9 cellular contexts compared by ENCODE assay signal in the genomic region with DNA sequence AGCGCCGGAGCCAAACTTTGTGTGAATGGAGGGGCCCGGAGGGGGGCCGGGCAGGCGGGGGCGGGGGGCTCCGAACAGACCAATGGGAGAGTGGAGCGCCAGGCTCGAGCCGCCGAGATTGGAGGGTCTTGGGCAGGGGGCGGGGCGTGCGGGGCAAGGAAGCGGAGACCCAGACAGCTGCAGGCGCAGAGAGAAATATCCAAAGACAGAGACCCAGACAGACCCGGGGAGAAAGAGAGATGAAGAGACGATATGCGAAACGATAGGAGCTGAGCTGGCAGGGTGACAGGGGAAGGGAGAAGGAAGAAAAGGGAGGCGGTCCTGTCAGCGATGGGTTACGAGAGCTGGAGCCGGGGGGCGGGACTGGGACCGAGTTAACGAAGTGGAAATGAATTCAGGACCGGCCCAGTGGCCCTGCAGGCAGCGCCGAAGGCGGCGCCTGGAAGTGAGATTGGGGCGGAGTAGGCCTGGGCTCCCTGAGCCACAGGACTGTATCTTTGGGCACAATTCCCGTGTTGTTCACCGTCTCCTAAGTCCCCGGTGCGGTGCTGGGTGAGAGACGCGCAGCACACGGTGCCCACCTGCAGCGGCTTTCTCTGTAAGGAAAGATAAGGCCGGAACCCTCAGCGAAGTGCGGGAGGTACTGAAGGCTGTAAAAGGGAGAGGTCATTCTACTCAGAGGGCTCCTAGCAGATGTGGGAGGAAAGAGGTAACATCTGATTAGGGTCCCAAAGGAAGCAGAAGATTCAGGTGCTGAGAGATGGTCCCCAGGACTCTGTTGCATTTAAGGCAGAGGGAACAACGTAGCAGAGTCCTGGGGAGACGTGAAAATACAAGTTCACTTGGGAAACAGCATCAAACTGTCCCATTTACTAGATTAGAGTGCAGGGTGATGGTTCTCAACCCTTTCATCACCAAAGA. TPM values are rescaled to one million over a fixed set of nuclear protein-coding genes. Genes with fewer than 3 reads are reported as not detected.
DNase-seq lines count a peak whose midpoint lies in the region; ATAC-seq, FAIRE-seq and TF ChIP-seq lines count a peak whose summit lies in the region.
"Had no signal": no experiment of that assay in that cellular context is flagged by ENCODE, and none has a peak within 500 bp of the region (broad histone marks: within the 10 kb centered on the region; RNA-seq: fewer than 3 reads in every experiment).

No MANE protein-coding gene starts in this region.

- no peak for TF ChIP-seq CTCF in astrocyte of the cerebellum (IDR thresholded peaks at IDR 0.05; ENCODE audit: low read depth, low read length, missing control alignments)

- DNase-seq in EL (peak; percentile 66), T-helper 9 cell (peak; percentile 54), astrocyte of the cerebellum (ENCODE audit: low read depth) (peak; percentile 18), hypothalamus (lab: John Stamatoyannopoulos, UW) (peak; percentile 49 to 96 (median 89)), renal cortical epithelial cell (ENCODE audit: low read depth) (peak; percentile 9), urothelium cell line (ENCODE audit: low spot score) (peak; percentile 90)
- DNase-seq in Jurkat, Clone E6-1 (ENCODE audit: low read depth, low spot score), result peak; percentile 54

- no peak for FAIRE-seq in urothelium cell line (lab: Jason Lieb, UNC)
- FAIRE-seq: endometrium had no signal

- H3K4me3 ChIP-seq in Jurkat, Clone E6-1 (ENCODE audit: low read length), result peak overlapping the region; percentile 77
- H3K4me3 ChIP-seq in astrocyte of the cerebellum (ENCODE audit: low read depth, low read length), result peak overlapping the region; percentile 43

- no peak for ATAC-seq in HG03045 (IDR thresholded peaks at IDR 0.05; ENCODE audit: unreplicated experiment)

- in situ Hi-C loops in astrocyte of the cerebellum (cut with HindIII; ENCODE audit: low sequenced_read_pairs), result no loop called here

RNA-seq across cellular contexts. Expression of gene KCNJ10, which starts 0.5 kb away (rescaled TPM):
- polyA plus RNA-seq in Jurkat, Clone E6-1 (2012; ENCODE audit: insufficient read depth, insufficient read length), result 0.73 TPM
- total RNA-seq in renal cortical epithelial cell, result 0.15 TPM in 1 of 2 replicates, not detected in the other

RNA-seq across cellular contexts. Expression of gene KCNJ9, which starts 10.8 kb away (rescaled TPM):
- 0.21 TPM for polyA plus RNA-seq in Jurkat, Clone E6-1 (2012; ENCODE audit: insufficient read depth, insufficient read length)
- total RNA-seq in renal cortical epithelial cell, result not detected in 2 replicates

RNA-seq across cellular contexts. Expression of gene IGSF8, which starts 27.9 kb away (rescaled TPM):
- polyA plus RNA-seq in Jurkat, Clone E6-1 (2012; ENCODE audit: insufficient read depth, insufficient read length), result 44.4 TPM
- 56.1 and 59.4 TPM in 2 replicates for total RNA-seq in renal cortical epithelial cell

RNA-seq across cellular contexts. Expression of gene PIGM, which starts 38.7 kb away (rescaled TPM):
- polyA plus RNA-seq in Jurkat, Clone E6-1 (2012; ENCODE audit: insufficient read depth, insufficient read length), result 5.4 TPM
- total RNA-seq in renal cortical epithelial cell, result 4.0 and 5.2 TPM in 2 replicates

RNA-seq across cellular contexts. Expression of gene ATP1A2, which starts 45.1 kb away (rescaled TPM):
- not detected for polyA plus RNA-seq in Jurkat, Clone E6-1 (2012; ENCODE audit: insufficient read depth, insufficient read length)
- total RNA-seq in renal cortical epithelial cell, result 0.10 TPM in 1 of 2 replicates, not detected in the other

Comparison
In these comparisons a context has a peak if more than half of its experiments do, and no peak if none do; other contexts are left out.
1. DNase-seq: peak in every context shown above with its lines; median percentile 90 in urothelium cell line; 89 in hypothalamus; 66 in EL; 54 in Jurkat, Clone E6-1; 54 in T-helper 9 cell; 18 in astrocyte of the cerebellum; 9 in renal cortical epithelial cell.